Comparison of ENCODE assay signal across 27 cellular contexts in genomic region chr14:76104802-76105355, GRCh38.
"Had no signal": no experiment of that assay in that cellular context is flagged by ENCODE, and none has a peak within 500 bp of the region (broad histone marks: within the 10 kb centered on the region; RNA-seq: fewer than 3 reads in every experiment).

No MANE protein-coding gene starts in this region.

- H3K9me3 Mint-ChIP-seq: activated CD4-positive, alpha-beta T cell treated with anti-CD3 and anti-CD28 coated beads, Interleukin-2, amount 10 ng/mL, durations not matched to agents 24 days and 14 days; T-helper 1 cell treated with Interleukin-12 subunit alpha and Interleukin-12 subunit beta and Interleukin-4 antibody, amounts not matched to agents 30 μg/mL and 1 μg/mL, for 36 hours had no signal

- H3K4me1 ChIP-seq: Peyer's patch, SJSA1 had no signal

- ATAC-seq: activated CD8-positive, alpha-beta memory T cell treated with anti-CD3 and anti-CD28 coated beads, Interleukin-2, amount 10 ng/mL, durations not matched to agents 7 days and 5 days; activated naive CD4-positive, alpha-beta T cell treated with anti-CD3 and anti-CD28 coated beads, Interleukin-2, amount 50 U/mL, for 72 hours; activated naive CD8-positive, alpha-beta T cell treated with anti-CD3 and anti-CD28 coated beads, Interleukin-2, amount 50 U/mL, for 24 hours; activated T-cell treated with anti-CD3 and anti-CD28 coated beads, Interleukin-2, amount 50 U/mL, for 4 hours; SK-N-SH treated with all-trans-retinoic acid at 6 μM for 48 hours had no signal

- H3K27ac ChIP-seq: Peyer's patch, RWPE1, SJSA1 had no signal

- H3K9me3 ChIP-seq: Peyer's patch, SJSA1 had no signal

- H3K27ac Mint-ChIP-seq: activated B cell treated with CpG ODN at 0.5 μM for 24 hours; activated CD4-positive, alpha-beta T cell treated with anti-CD3 and anti-CD28 coated beads, Interleukin-2, amount 10 ng/mL, durations not matched to agents 24 days and 14 days; activated CD8-positive, alpha-beta memory T cell treated with anti-CD3 and anti-CD28 coated beads, Interleukin-2, amount 10 ng/mL, durations not matched to agents 7 days and 5 days; activated naive CD4-positive, alpha-beta T cell treated with anti-CD3 and anti-CD28 coated beads, Interleukin-2, amount 50 U/mL, for 72 hours; activated naive CD8-positive, alpha-beta T cell treated with anti-CD3 and anti-CD28 coated beads, Interleukin-2, amount 50 U/mL, for 24 hours; brain; T-helper 1 cell treated with Interleukin-12 subunit alpha and Interleukin-12 subunit beta and Interleukin-4 antibody, amounts not matched to agents 30 μg/mL and 1 μg/mL, for 36 hours had no signal

- H3K4me1 Mint-ChIP-seq: activated B cell treated with CpG ODN at 0.5 μM for 24 hours; activated CD4-positive, alpha-beta T cell treated with anti-CD3 and anti-CD28 coated beads, Interleukin-2, amount 10 ng/mL, durations not matched to agents 24 days and 14 days; activated CD8-positive, alpha-beta memory T cell treated with anti-CD3 and anti-CD28 coated beads, Interleukin-2, amount 10 ng/mL, durations not matched to agents 7 days and 5 days; activated naive CD8-positive, alpha-beta T cell treated with anti-CD3 and anti-CD28 coated beads, Interleukin-2, amount 50 U/mL, for 24 hours; central memory CD8-positive, alpha-beta T cell had no signal

- H3K4me3 Mint-ChIP-seq: activated B cell treated with CpG ODN at 0.5 μM for 24 hours; activated CD4-positive, alpha-beta T cell treated with anti-CD3 and anti-CD28 coated beads, Interleukin-2, amount 10 ng/mL, durations not matched to agents 24 days and 14 days; activated CD8-positive, alpha-beta memory T cell treated with anti-CD3 and anti-CD28 coated beads, Interleukin-2, amount 10 ng/mL, durations not matched to agents 7 days and 5 days; activated naive CD8-positive, alpha-beta T cell treated with anti-CD3 and anti-CD28 coated beads, Interleukin-2, amount 50 U/mL, for 24 hours; activated T-cell treated with anti-CD3 and anti-CD28 coated beads, Interleukin-2, amount 50 U/mL, for 4 hours; brain; central memory CD8-positive, alpha-beta T cell; T-helper 1 cell treated with Interleukin-12 subunit alpha and Interleukin-12 subunit beta and Interleukin-4 antibody, amounts not matched to agents 30 μg/mL and 1 μg/mL, for 36 hours had no signal

- H3K4me3 ChIP-seq: Peyer's patch, SJSA1 had no signal

- H3K27me3 Mint-ChIP-seq: activated CD4-positive, alpha-beta T cell treated with anti-CD3 and anti-CD28 coated beads, Interleukin-2, amount 10 ng/mL, durations not matched to agents 24 days and 14 days; activated CD8-positive, alpha-beta memory T cell treated with anti-CD3 and anti-CD28 coated beads, Interleukin-2, amount 10 ng/mL, durations not matched to agents 7 days and 5 days had no signal

- H3K27me3 ChIP-seq: Peyer's patch, SJSA1 had no signal

- DNase-seq: activated B cell treated with CpG ODN at 0.5 μM for 24 hours; activated CD4-positive, alpha-beta T cell treated with anti-CD3 and anti-CD28 coated beads for 1 hour; activated CD4-positive, alpha-beta T cell treated with anti-CD3 and anti-CD28 coated beads, Interleukin-2, amount 10 ng/mL, durations not matched to agents 24 days and 14 days; activated CD4-positive, alpha-beta T cell treated with anti-CD3 and anti-CD28 coated beads, Interleukin-2, amount 50 U/mL, for 48 hours; activated CD8-positive, alpha-beta memory T cell treated with anti-CD3 and anti-CD28 coated beads, Interleukin-2, amount 10 ng/mL, durations not matched to agents 7 days and 5 days; activated effector memory CD4-positive, alpha-beta T cell treated with anti-CD3 and anti-CD28 coated beads, Interleukin-2, amount 50 U/mL, for 16 hours; activated naive CD4-positive, alpha-beta T cell treated with Interleukin-2 at 50 U/mL for 16 hours; activated naive CD8-positive, alpha-beta T cell treated with anti-CD3 and anti-CD28 coated beads, Interleukin-2, amount 50 U/mL, for 24 hours; activated T-cell treated with anti-CD3 and anti-CD28 coated beads, Interleukin-2, amount 50 U/mL, for 4 hours; amniotic stem cell; cortex of kidney; NCI-H1092; NCI-H1417; NCI-H2029 treated with DMSO at 0.1 percent for 48 hours; NCI-H510A treated with DMSO at 0.1 percent for 48 hours; NCI-H774; NK-92 treated with Interleukin-12 subunit alpha and Interleukin-12 subunit beta, amount 100 ng/mL, for 24 hours; Peyer's patch; Right ventricle myocardium superior had no signal

- FAIRE-seq: astrocyte had no signal

- H3K36me3 Mint-ChIP-seq: activated CD8-positive, alpha-beta memory T cell treated with anti-CD3 and anti-CD28 coated beads, Interleukin-2, amount 10 ng/mL, durations not matched to agents 7 days and 5 days; brain had no signal

- H3K36me3 ChIP-seq: Peyer's patch, SJSA1 had no signal
